Comparison of ENCODE assay signal across 2 cellular contexts in the genomic region with DNA sequence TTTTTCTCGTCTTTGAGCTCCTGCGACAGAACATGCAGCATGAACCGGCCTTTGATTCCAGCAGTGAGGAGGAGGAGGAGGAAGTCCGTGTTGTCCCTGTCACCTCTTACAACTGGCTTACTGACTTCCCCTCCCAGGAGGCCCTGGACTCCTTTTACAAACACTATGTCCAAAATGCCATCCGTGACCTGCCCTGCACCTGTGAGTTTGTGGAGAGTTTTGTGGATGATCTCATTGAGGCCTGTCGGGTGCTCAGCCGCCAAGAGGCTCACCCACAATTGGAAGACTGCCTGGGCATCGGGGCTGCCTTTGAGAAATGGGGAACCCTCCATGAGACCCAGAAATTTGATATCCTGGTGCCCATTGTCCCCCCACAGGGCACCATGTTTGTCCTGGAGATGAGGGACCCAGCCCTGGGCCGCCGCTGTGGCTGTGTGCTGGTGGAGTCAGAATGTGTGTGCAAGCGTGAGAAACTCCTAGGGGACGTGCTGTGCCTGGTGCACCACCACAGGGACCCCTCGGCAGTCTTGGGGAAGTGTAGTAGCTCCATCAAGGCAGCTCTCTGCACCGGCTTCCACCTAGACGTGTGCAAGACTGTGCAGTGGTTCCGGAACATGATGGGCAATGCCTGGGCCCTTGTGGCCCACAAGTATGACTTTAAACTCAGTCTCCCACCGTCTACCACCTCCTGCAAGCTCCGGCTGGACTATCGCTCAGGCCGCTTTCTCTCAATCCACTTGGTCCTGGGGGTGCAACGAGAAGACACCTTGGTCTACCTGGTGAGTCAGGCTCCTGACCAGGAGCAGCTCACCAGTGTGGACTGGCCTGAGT.
TF ChIP-seq lines count a peak whose summit lies in the region.

No MANE protein-coding gene starts in this region.

TF ChIP-seq in HCT116, 20 proteins besides CTCF, POLR2A, EP300 and RAD21:
- TF ChIP-seq EZH2 (IDR thresholded peaks at IDR 0.05) (no peak), POLR2AphosphoS5 (IDR thresholded peaks at IDR 0.05; ENCODE audit: low read depth, low read length) (no peak), CEBPB (IDR thresholded peaks at IDR 0.05; ENCODE audit: low read depth) (no peak), SIN3A (IDR thresholded peaks at IDR 0.05; ENCODE audit: low read depth) (no peak), CBX3 (IDR thresholded peaks at IDR 0.05; ENCODE audit: low read depth) (no peak), ELF1 (IDR thresholded peaks at IDR 0.05; ENCODE audit: borderline replicate concordance, low read depth) (no peak), FOSL1 (IDR thresholded peaks at IDR 0.05; ENCODE audit: low read depth) (no peak), EZH2phosphoT487 (IDR thresholded peaks at IDR 0.05; ENCODE audit: borderline replicate concordance) (no peak)
- TF ChIP-seq, protein P1, sequence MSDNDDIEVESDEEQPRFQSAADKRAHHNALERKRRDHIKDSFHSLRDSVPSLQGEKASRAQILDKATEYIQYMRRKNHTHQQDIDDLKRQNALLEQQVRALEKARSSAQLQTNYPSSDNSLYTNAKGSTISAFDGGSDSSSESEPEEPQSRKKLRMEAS (IDR thresholded peaks at IDR 0.05): no peak
- TF ChIP-seq, protein P2, sequence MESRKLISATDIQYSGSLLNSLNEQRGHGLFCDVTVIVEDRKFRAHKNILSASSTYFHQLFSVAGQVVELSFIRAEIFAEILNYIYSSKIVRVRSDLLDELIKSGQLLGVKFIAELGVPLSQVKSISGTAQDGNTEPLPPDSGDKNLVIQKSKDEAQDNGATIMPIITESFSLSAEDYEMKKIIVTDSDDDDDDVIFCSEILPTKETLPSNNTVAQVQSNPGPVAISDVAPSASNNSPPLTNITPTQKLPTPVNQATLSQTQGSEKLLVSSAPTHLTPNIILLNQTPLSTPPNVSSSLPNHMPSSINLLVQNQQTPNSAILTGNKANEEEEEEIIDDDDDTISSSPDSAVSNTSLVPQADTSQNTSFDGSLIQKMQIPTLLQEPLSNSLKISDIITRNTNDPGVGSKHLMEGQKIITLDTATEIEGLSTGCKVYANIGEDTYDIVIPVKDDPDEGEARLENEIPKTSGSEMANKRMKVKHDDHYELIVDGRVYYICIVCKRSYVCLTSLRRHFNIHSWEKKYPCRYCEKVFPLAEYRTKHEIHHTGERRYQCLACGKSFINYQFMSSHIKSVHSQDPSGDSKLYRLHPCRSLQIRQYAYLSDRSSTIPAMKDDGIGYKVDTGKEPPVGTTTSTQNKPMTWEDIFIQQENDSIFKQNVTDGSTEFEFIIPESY (IDR thresholded peaks at IDR 0.05; ENCODE audit: extremely low read depth, insufficient replicate concordance, low read length): no peak
TF ChIP-seq in HCT116: peak in this region for 0.

TF ChIP-seq in GM12878, 131 proteins besides CTCF, POLR2A, EP300 and RAD21:
- TF ChIP-seq NR2F1 (conservative IDR thresholded peaks at IDR 0.05) (no peak), SMAD1 (IDR thresholded peaks at IDR 0.05; ENCODE audit: low read depth, partially characterized antibody) (no peak), SP1 (IDR thresholded peaks at IDR 0.05; ENCODE audit: low read depth, low read length) (no peak), CREB1 (IDR thresholded peaks at IDR 0.05; ENCODE audit: low read depth) (no peak), IKZF1 (conservative IDR thresholded peaks at IDR 0.05) (no peak), CEBPB (IDR thresholded peaks at IDR 0.05; ENCODE audit: borderline replicate concordance in 1 of 2, low read depth in 2 of 2, low read length in 2 of 2) (no peak), DPF2 (IDR thresholded peaks at IDR 0.05) (no peak), ETV6 (conservative IDR thresholded peaks at IDR 0.05 in 1 of 2, IDR thresholded peaks at IDR 0.05 in 1 of 2; ENCODE audit: borderline replicate concordance in 1 of 2, low read depth in 1 of 2) (no peak), SUPT20H (IDR thresholded peaks at IDR 0.05; ENCODE audit: borderline replicate concordance, control insufficient read depth, low read depth, low read length) (no peak), SUZ12 (IDR thresholded peaks at IDR 0.05; ENCODE audit: unreplicated experiment) (no peak), RUNX3 (IDR thresholded peaks at IDR 0.05; ENCODE audit: low read length) (no peak), NFYA (IDR thresholded peaks at IDR 0.05; ENCODE audit: borderline replicate concordance, low read depth, low read length) (no peak), ASH2L (IDR thresholded peaks at IDR 0.05; ENCODE audit: borderline replicate concordance, low read depth) (no peak)
- TF ChIP-seq, protein P3, sequence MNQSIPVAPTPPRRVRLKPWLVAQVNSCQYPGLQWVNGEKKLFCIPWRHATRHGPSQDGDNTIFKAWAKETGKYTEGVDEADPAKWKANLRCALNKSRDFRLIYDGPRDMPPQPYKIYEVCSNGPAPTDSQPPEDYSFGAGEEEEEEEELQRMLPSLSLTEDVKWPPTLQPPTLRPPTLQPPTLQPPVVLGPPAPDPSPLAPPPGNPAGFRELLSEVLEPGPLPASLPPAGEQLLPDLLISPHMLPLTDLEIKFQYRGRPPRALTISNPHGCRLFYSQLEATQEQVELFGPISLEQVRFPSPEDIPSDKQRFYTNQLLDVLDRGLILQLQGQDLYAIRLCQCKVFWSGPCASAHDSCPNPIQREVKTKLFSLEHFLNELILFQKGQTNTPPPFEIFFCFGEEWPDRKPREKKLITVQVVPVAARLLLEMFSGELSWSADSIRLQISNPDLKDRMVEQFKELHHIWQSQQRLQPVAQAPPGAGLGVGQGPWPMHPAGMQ (IDR thresholded peaks at IDR 0.05; ENCODE audit: borderline replicate concordance): no peak
- TF ChIP-seq, protein P4, sequence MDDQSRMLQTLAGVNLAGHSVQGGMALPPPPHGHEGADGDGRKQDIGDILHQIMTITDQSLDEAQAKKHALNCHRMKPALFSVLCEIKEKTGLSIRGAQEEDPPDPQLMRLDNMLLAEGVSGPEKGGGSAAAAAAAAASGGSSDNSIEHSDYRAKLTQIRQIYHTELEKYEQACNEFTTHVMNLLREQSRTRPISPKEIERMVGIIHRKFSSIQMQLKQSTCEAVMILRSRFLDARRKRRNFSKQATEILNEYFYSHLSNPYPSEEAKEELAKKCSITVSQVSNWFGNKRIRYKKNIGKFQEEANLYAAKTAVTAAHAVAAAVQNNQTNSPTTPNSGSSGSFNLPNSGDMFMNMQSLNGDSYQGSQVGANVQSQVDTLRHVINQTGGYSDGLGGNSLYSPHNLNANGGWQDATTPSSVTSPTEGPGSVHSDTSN (IDR thresholded peaks at IDR 0.05; ENCODE audit: insufficient replicate concordance, low read depth, low read length): no peak
- TF ChIP-seq, protein P5, sequence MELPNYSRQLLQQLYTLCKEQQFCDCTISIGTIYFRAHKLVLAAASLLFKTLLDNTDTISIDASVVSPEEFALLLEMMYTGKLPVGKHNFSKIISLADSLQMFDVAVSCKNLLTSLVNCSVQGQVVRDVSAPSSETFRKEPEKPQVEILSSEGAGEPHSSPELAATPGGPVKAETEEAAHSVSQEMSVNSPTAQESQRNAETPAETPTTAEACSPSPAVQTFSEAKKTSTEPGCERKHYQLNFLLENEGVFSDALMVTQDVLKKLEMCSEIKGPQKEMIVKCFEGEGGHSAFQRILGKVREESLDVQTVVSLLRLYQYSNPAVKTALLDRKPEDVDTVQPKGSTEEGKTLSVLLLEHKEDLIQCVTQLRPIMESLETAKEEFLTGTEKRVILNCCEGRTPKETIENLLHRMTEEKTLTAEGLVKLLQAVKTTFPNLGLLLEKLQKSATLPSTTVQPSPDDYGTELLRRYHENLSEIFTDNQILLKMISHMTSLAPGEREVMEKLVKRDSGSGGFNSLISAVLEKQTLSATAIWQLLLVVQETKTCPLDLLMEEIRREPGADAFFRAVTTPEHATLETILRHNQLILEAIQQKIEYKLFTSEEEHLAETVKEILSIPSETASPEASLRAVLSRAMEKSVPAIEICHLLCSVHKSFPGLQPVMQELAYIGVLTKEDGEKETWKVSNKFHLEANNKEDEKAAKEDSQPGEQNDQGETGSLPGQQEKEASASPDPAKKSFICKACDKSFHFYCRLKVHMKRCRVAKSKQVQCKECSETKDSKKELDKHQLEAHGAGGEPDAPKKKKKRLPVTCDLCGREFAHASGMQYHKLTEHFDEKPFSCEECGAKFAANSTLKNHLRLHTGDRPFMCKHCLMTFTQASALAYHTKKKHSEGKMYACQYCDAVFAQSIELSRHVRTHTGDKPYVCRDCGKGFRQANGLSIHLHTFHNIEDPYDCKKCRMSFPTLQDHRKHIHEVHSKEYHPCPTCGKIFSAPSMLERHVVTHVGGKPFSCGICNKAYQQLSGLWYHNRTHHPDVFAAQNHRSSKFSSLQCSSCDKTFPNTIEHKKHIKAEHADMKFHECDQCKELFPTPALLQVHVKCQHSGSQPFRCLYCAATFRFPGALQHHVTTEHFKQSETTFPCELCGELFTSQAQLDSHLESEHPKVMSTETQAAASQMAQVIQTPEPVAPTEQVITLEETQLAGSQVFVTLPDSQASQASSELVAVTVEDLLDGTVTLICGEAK (IDR thresholded peaks at IDR 0.05; ENCODE audit: borderline replicate concordance): no peak
- TF ChIP-seq, protein P6, sequence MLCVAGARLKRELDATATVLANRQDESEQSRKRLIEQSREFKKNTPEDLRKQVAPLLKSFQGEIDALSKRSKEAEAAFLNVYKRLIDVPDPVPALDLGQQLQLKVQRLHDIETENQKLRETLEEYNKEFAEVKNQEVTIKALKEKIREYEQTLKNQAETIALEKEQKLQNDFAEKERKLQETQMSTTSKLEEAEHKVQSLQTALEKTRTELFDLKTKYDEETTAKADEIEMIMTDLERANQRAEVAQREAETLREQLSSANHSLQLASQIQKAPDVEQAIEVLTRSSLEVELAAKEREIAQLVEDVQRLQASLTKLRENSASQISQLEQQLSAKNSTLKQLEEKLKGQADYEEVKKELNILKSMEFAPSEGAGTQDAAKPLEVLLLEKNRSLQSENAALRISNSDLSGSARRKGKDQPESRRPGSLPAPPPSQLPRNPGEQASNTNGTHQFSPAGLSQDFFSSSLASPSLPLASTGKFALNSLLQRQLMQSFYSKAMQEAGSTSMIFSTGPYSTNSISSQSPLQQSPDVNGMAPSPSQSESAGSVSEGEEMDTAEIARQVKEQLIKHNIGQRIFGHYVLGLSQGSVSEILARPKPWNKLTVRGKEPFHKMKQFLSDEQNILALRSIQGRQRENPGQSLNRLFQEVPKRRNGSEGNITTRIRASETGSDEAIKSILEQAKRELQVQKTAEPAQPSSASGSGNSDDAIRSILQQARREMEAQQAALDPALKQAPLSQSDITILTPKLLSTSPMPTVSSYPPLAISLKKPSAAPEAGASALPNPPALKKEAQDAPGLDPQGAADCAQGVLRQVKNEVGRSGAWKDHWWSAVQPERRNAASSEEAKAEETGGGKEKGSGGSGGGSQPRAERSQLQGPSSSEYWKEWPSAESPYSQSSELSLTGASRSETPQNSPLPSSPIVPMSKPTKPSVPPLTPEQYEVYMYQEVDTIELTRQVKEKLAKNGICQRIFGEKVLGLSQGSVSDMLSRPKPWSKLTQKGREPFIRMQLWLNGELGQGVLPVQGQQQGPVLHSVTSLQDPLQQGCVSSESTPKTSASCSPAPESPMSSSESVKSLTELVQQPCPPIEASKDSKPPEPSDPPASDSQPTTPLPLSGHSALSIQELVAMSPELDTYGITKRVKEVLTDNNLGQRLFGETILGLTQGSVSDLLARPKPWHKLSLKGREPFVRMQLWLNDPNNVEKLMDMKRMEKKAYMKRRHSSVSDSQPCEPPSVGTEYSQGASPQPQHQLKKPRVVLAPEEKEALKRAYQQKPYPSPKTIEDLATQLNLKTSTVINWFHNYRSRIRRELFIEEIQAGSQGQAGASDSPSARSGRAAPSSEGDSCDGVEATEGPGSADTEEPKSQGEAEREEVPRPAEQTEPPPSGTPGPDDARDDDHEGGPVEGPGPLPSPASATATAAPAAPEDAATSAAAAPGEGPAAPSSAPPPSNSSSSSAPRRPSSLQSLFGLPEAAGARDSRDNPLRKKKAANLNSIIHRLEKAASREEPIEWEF (IDR thresholded peaks at IDR 0.05; ENCODE audit: insufficient replicate concordance, low read depth, low read length): no peak
- TF ChIP-seq, protein P7, sequence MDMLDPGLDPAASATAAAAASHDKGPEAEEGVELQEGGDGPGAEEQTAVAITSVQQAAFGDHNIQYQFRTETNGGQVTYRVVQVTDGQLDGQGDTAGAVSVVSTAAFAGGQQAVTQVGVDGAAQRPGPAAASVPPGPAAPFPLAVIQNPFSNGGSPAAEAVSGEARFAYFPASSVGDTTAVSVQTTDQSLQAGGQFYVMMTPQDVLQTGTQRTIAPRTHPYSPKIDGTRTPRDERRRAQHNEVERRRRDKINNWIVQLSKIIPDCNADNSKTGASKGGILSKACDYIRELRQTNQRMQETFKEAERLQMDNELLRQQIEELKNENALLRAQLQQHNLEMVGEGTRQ (IDR thresholded peaks at IDR 0.05; ENCODE audit: borderline replicate concordance, low read depth, low read length): no peak
